14 cellular contexts compared by ENCODE assay signal in genomic region chr14:95498622-95499353, GRCh38. TPM values are rescaled to one million over a fixed set of nuclear protein-coding genes. Genes with fewer than 3 reads are reported as not detected.
DNase-seq lines count a peak whose midpoint lies in the region; ATAC-seq and TF ChIP-seq lines count a peak whose summit lies in the region.
"Had no signal": no experiment of that assay in that cellular context is flagged by ENCODE, and none has a peak within 500 bp of the region (broad histone marks: within the 10 kb centered on the region; RNA-seq: fewer than 3 reads in every experiment).

No MANE protein-coding gene starts in this region.

- H3K9me3 ChIP-seq in right atrium auricular region (no peaks in the 10 kb centered on the region), thoracic aorta (no peaks in the 10 kb centered on the region)
- H3K9me3 ChIP-seq: A549 had no signal

- peak overlapping the region; percentile 51 to 65 for H3K27ac ChIP-seq in right atrium auricular region
- peak overlapping the region; percentile 18 to 29 for H3K27ac ChIP-seq in thoracic aorta
- H3K27ac ChIP-seq: A549, GM23248, KMS-11 had no signal

- H3K4me1 Mint-ChIP-seq in activated naive CD8-positive, alpha-beta T cell treated with anti-CD3 and anti-CD28 coated beads, Interleukin-2, amount 50 U/mL, for 24 hours, result peaks cover 74% of the 10 kb centered on the region

- H3K36me3 ChIP-seq in right atrium auricular region, result no peaks in the 10 kb centered on the region
- no peaks in the 10 kb centered on the region for H3K36me3 ChIP-seq in thoracic aorta

- H3K4me3 ChIP-seq in right atrium auricular region (no peak overlapping the region), thoracic aorta (no peak overlapping the region)
- H3K4me3 ChIP-seq: A549, GM23248, smooth muscle cell had no signal

- peaks cover 23% of the 10 kb centered on the region for H3K36me3 Mint-ChIP-seq in activated naive CD8-positive, alpha-beta T cell treated with anti-CD3 and anti-CD28 coated beads, Interleukin-2, amount 50 U/mL, for 24 hours (ENCODE audit: low read depth)

- H3K4me1 ChIP-seq in right atrium auricular region (peaks cover 0 to 86% of the 10 kb centered on the region in 2 donors), thoracic aorta (ENCODE audit: control insufficient read depth in 1 of 2, low read depth in 2 of 2) (peaks cover 46 to 64% of the 10 kb centered on the region in 2 donors)

- no peaks in the 10 kb centered on the region for H3K9me3 Mint-ChIP-seq in activated naive CD8-positive, alpha-beta T cell treated with anti-CD3 and anti-CD28 coated beads, Interleukin-2, amount 50 U/mL, for 24 hours
- H3K9me3 Mint-ChIP-seq: naive thymus-derived CD4-positive, alpha-beta T cell had no signal

- DNase-seq in NCI-H82 (lab: John Stamatoyannopoulos, UW), result peak; percentile 9
- DNase-seq in NCI-H82 treated with DMSO at 0.1 percent for 48 hours (lab: John Stamatoyannopoulos, UW; ENCODE audit: unreplicated experiment), result no peak
- DNase-seq in activated naive CD8-positive, alpha-beta T cell treated with anti-CD3 and anti-CD28 coated beads, Interleukin-2, amount 50 U/mL, for 24 hours, result no peak
- DNase-seq in right atrium auricular region (ENCODE audit: low spot score), result no peak
- DNase-seq in thoracic aorta (ENCODE audit: low spot score), result no peak
- no peak for DNase-seq in stimulated activated CD4-positive, alpha-beta T cell treated with anti-CD3 and anti-CD28 coated beads, Interleukin-4, amount 100 ng/mL, for 24 hours
- no peak for DNase-seq in RKO (ENCODE audit: low spot score)
- DNase-seq in GOT3 (lab: John Stamatoyannopoulos, UW), result no peak
- DNase-seq: activated T-cell treated with anti-CD3 and anti-CD28 coated beads, Interleukin-2, amount 50 U/mL, for 1 hour; GM23248; naive thymus-derived CD4-positive, alpha-beta T cell had no signal

- no peak for ATAC-seq in activated naive CD8-positive, alpha-beta T cell treated with anti-CD3 and anti-CD28 coated beads, Interleukin-2, amount 50 U/mL, for 24 hours
- ATAC-seq in thoracic aorta (ENCODE audit: insufficient number of reproducible peaks, low FRiP score, low read depth), result no peak
- ATAC-seq: A549; naive thymus-derived CD4-positive, alpha-beta T cell had no signal

- H3K27ac Mint-ChIP-seq in activated naive CD8-positive, alpha-beta T cell treated with anti-CD3 and anti-CD28 coated beads, Interleukin-2, amount 50 U/mL, for 24 hours, result peak overlapping the region; percentile 83

- H3K4me3 Mint-ChIP-seq in activated naive CD8-positive, alpha-beta T cell treated with anti-CD3 and anti-CD28 coated beads, Interleukin-2, amount 50 U/mL, for 24 hours, result no peak overlapping the region

- H3K27me3 ChIP-seq in right atrium auricular region (no peaks in the 10 kb centered on the region), thoracic aorta (replicated peaks; ENCODE audit: insufficient read depth) (no peaks in the 10 kb centered on the region)

- TF ChIP-seq CTCF in right atrium auricular region (IDR thresholded peaks at IDR 0.05) (no peak), thoracic aorta (IDR thresholded peaks at IDR 0.05) (no peak)

- no peaks in the 10 kb centered on the region for H3K27me3 Mint-ChIP-seq in activated naive CD8-positive, alpha-beta T cell treated with anti-CD3 and anti-CD28 coated beads, Interleukin-2, amount 50 U/mL, for 24 hours
- H3K27me3 Mint-ChIP-seq: naive thymus-derived CD4-positive, alpha-beta T cell had no signal

RNA-seq across cellular contexts. Expression of gene SYNE3, which starts 17.7 kb away (rescaled TPM):
- total RNA-seq in right atrium auricular region (10 to 100 TPM in 1 of 2 donors, 1 to 10 TPM in 1; 8.2 to 13.2 TPM), thoracic aorta (10 to 100 TPM; 29.5 to 43.4 TPM)

RNA-seq across cellular contexts. Expression of gene GLRX5, which starts 36.1 kb away (rescaled TPM):
- total RNA-seq in right atrium auricular region (10 to 100 TPM; 54.0 to 58.9 TPM), thoracic aorta (10 to 100 TPM; 19.6 to 22.9 TPM)
